Comparison of ENCODE assay signal across 1 cellular context in genomic region chr12:31728289-31728916, GRCh38.
TF ChIP-seq lines count a peak whose summit lies in the region.

No MANE protein-coding gene starts in this region.

TF ChIP-seq in GM12878, 131 proteins besides CTCF, POLR2A, EP300 and RAD21 (continued from another document):
- TF ChIP-seq NR2C1 (IDR thresholded peaks at IDR 0.05) = no peak
- TF ChIP-seq MEF2A (IDR thresholded peaks at IDR 0.05; ENCODE audit: insufficient read depth, low read depth, low read length) = no peak
- TF ChIP-seq MAX (IDR thresholded peaks at IDR 0.05; ENCODE audit: low read depth, low read length) = peak; percentile 20; the same call in 1 of the 2 replicates
- TF ChIP-seq NFIC (IDR thresholded peaks at IDR 0.05; ENCODE audit: low read depth, low read length) = no peak
- no peak for TF ChIP-seq TARDBP (IDR thresholded peaks at IDR 0.05; ENCODE audit: borderline replicate concordance)
- peak; percentile 81 for TF ChIP-seq PKNOX1 (IDR thresholded peaks at IDR 0.05)
- peak; percentile 66 for TF ChIP-seq MXI1 (IDR thresholded peaks at IDR 0.05; ENCODE audit: low read depth, low read length)
- peak; percentile 31; the same call in 1 of the 2 replicates for TF ChIP-seq SMAD5 (IDR thresholded peaks at IDR 0.05; ENCODE audit: low read depth)
- TF ChIP-seq CHD2 (IDR thresholded peaks at IDR 0.05; ENCODE audit: borderline replicate concordance, low read depth, low read length) = no peak
- no peak for TF ChIP-seq SREBF2 (IDR thresholded peaks at IDR 0.05; ENCODE audit: low read length)
- TF ChIP-seq PML (IDR thresholded peaks at IDR 0.05; ENCODE audit: low read length) = peak; percentile 18; the same call in 1 of the 2 replicates
- peak; percentile 36 for TF ChIP-seq PBX3 (IDR thresholded peaks at IDR 0.05; ENCODE audit: insufficient replicate concordance, low read depth, low read length)
- peak; percentile 57; the same call in 1 of the 2 replicates for TF ChIP-seq ATF3 (IDR thresholded peaks at IDR 0.05; ENCODE audit: borderline replicate concordance, extremely low read depth, low read depth, low read length)
- TF ChIP-seq BHLHE40 (IDR thresholded peaks at IDR 0.05; ENCODE audit: borderline replicate concordance in 1 of 2, low read depth in 2 of 2, low read length in 1 of 2) = peak; percentile 32 to 58; a peak in 2 of 4 replicates
- peak; percentile 71 for TF ChIP-seq USF2 (IDR thresholded peaks at IDR 0.05; ENCODE audit: borderline replicate concordance, low read depth, low read length)
- TF ChIP-seq RAD51 (IDR thresholded peaks at IDR 0.05) = peak; percentile 94
- TF ChIP-seq YY1 (IDR thresholded peaks at IDR 0.05; ENCODE audit: low read depth, low read length) = peak; percentile 9; the same call in 1 of the 2 replicates
- no peak for TF ChIP-seq NR2C2 (IDR thresholded peaks at IDR 0.05; ENCODE audit: borderline replicate concordance, control insufficient read depth, insufficient read length, low read depth)
